9 cellular contexts compared by ENCODE assay signal in genomic region chr16:50155925-50156324, GRCh38. TPM values are rescaled to one million over a fixed set of nuclear protein-coding genes. Genes with fewer than 3 reads are reported as not detected.
DNase-seq lines count a peak whose midpoint lies in the region; ATAC-seq and TF ChIP-seq lines count a peak whose summit lies in the region.
"Had no signal": no experiment of that assay in that cellular context is flagged by ENCODE, and none has a peak within 500 bp of the region (broad histone marks: within the 10 kb centered on the region; RNA-seq: fewer than 3 reads in every experiment).

No MANE protein-coding gene starts in this region.

- no peak overlapping the region for H3K9ac ChIP-seq in iPS-18a (ENCODE audit: low read length)
- no peak overlapping the region for H3K9ac ChIP-seq in stomach smooth muscle (ENCODE audit: low read length in 2 of 2)

- peak overlapping the region; percentile 84 for H3K27ac Mint-ChIP-seq in activated CD4-positive, alpha-beta T cell treated with anti-CD3 and anti-CD28 coated beads for 36 hours

- H3K27me3 ChIP-seq in iPS-18a (ENCODE audit: control insufficient read depth, insufficient read depth, low read length) = peaks cover 9% of the 10 kb centered on the region
- no peaks in the 10 kb centered on the region for H3K27me3 ChIP-seq in stomach smooth muscle (ENCODE audit: control insufficient read depth in 1 of 2, insufficient read depth in 2 of 2, low read length in 2 of 2)

- H3K9me3 Mint-ChIP-seq in activated CD4-positive, alpha-beta T cell treated with anti-CD3 and anti-CD28 coated beads for 36 hours (ENCODE audit: low read depth) = no peaks in the 10 kb centered on the region

- peak overlapping the region; percentile 79 for H3K4me3 Mint-ChIP-seq in activated CD4-positive, alpha-beta T cell treated with anti-CD3 and anti-CD28 coated beads for 36 hours

- H3K4me1 ChIP-seq in iPS-18a (ENCODE audit: control insufficient read depth, low read depth, low read length) (peaks cover 18% of the 10 kb centered on the region), stomach smooth muscle (ENCODE audit: control insufficient read depth, insufficient read depth, low read length) (peaks cover 30% of the 10 kb centered on the region)

- peak overlapping the region; percentile 86 for H3K4me3 ChIP-seq in WI38 (ENCODE audit: low read depth, low read length)
- H3K4me3 ChIP-seq in iPS-18a (ENCODE audit: low read length) = peak overlapping the region; percentile 78
- H3K4me3 ChIP-seq in stomach smooth muscle (ENCODE audit: low read length in 2 of 2) = peak overlapping the region; percentile 90 to 93

- peaks cover 66% of the 10 kb centered on the region for H3K4me1 Mint-ChIP-seq in activated CD4-positive, alpha-beta T cell treated with anti-CD3 and anti-CD28 coated beads for 36 hours

- intact Hi-C loops in activated CD4-positive, alpha-beta T cell treated with anti-CD3 and anti-CD28 coated beads for 36 hours (cut with DNase I, micrococcal nuclease) = loop anchor here (2.0 to 10.0 kb wide), 6 partner anchors 17 to 1551 kb away; partner anchors contain the start of gene CYLD (in 1 of the 2)

- H3K27ac ChIP-seq in iPS-18a (ENCODE audit: low read length) (no peak overlapping the region), stomach smooth muscle (ENCODE audit: low read length) (no peak overlapping the region)

- ATAC-seq in activated CD4-positive, alpha-beta T cell treated with anti-CD3 and anti-CD28 coated beads for 36 hours = no peak
- no peak for ATAC-seq in HG02884 (IDR thresholded peaks at IDR 0.05; ENCODE audit: unreplicated experiment)

- DNase-seq in activated CD4-positive, alpha-beta T cell treated with anti-CD3 and anti-CD28 coated beads for 36 hours = no peak
- DNase-seq in activated CD4-positive, alpha-beta T cell treated with anti-CD3 and anti-CD28 coated beads for 1 hour = no peak
- DNase-seq in NCI-H2081 (lab: John Stamatoyannopoulos, UW) (no peak), SKM-1 treated with dmso at 0.1 percent for 144 hours (lab: John Stamatoyannopoulos, UW; ENCODE audit: unreplicated experiment) (no peak)
- DNase-seq: NCI-H226 had no signal

- peaks cover 20% of the 10 kb centered on the region for H3K36me3 Mint-ChIP-seq in activated CD4-positive, alpha-beta T cell treated with anti-CD3 and anti-CD28 coated beads for 36 hours (ENCODE audit: low read depth)

- POLR2A ChIA-PET in activated CD4-positive, alpha-beta T cell treated with anti-CD3 and anti-CD28 coated beads for 36 hours (lab: Charles Lee) = interaction anchor here (0.7 kb wide), 1 partner anchor 149 kb away, joined by 3 read pairs; no protein-coding TSS in a partner anchor

- CTCF ChIA-PET in activated CD4-positive, alpha-beta T cell treated with anti-CD3 and anti-CD28 coated beads for 36 hours (lab: Charles Lee) = interaction anchor here (0.7 to 1.8 kb wide), 5 partner anchors 11 to 156 kb away, joined by 3 to 8 read pairs (median 3); partner anchors contain the start of gene CNEP1R1

- TF ChIP-seq CTCF in WI38 (IDR thresholded peaks at IDR 0.05; ENCODE audit: low read depth, low read length) = no peak

- no peaks in the 10 kb centered on the region for H3K9me3 ChIP-seq in iPS-18a (ENCODE audit: control insufficient read depth, low read depth, low read length)
- no peaks in the 10 kb centered on the region for H3K9me3 ChIP-seq in stomach smooth muscle (ENCODE audit: control insufficient read depth in 2 of 2, low read length in 2 of 2)

- H3K36me3 ChIP-seq in iPS-18a (ENCODE audit: control insufficient read depth, low read depth, low read length) = no peaks in the 10 kb centered on the region
- no peaks in the 10 kb centered on the region for H3K36me3 ChIP-seq in stomach smooth muscle (ENCODE audit: control insufficient read depth in 2 of 2, insufficient read depth in 2 of 2, low read length in 2 of 2)

- no peaks in the 10 kb centered on the region for H3K27me3 Mint-ChIP-seq in activated CD4-positive, alpha-beta T cell treated with anti-CD3 and anti-CD28 coated beads for 36 hours

RNA-seq across cellular contexts. Expression of gene TENT4B, which starts 2.8 kb away (rescaled TPM):
- 10 to 100 TPM; 19.3 to 22.4 TPM for total RNA-seq in activated CD4-positive, alpha-beta T cell treated with anti-CD3 and anti-CD28 coated beads for 36 hours
